In the genomic region with DNA sequence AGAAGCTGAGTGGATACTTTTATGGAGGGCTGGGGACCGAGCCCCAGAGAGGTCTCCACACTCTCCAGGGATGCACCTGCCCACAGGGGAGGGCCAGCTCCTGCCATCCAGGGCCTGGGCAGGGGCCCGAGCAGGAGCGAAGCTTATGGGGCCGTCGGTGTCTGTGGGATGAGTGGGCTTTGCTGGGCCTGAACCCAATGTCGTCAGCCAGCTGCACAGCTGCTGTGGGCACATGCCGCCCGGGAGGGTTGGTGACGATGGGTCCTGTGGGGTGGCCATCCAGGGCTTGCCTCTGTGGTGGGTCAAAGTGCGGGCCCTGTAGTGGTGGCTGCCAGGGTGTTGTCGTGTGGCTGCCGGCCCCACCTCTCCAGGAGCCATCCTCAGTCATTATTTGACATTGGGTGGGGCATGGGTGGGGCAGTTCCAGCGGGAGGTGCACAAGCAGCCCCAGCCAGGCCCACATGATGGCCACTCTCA, we compare ENCODE assay signal across 25 cellular contexts.
DNase-seq lines count a peak whose midpoint lies in the region; ATAC-seq, FAIRE-seq and TF ChIP-seq lines count a peak whose summit lies in the region.
"Had no signal": no experiment of that assay in that cellular context is flagged by ENCODE, and none has a peak within 500 bp of the region (broad histone marks: within the 10 kb centered on the region; RNA-seq: fewer than 3 reads in every experiment).

No MANE protein-coding gene starts in this region.

- no peaks in the 10 kb centered on the region for H3K9me3 Mint-ChIP-seq in central memory CD8-positive, alpha-beta T cell
- H3K9me3 Mint-ChIP-seq: activated B cell treated with CpG ODN at 0.5 μM for 24 hours; activated CD8-positive, alpha-beta T cell treated with anti-CD3 and anti-CD28 coated beads for 36 hours; activated naive CD4-positive, alpha-beta T cell treated with anti-CD3 and anti-CD28 coated beads for 36 hours; T-cell had no signal

- H3K4me1 Mint-ChIP-seq in central memory CD8-positive, alpha-beta T cell, result no peaks in the 10 kb centered on the region
- H3K4me1 Mint-ChIP-seq: activated B cell treated with CpG ODN at 0.5 μM for 24 hours had no signal

- H3K36me3 Mint-ChIP-seq in central memory CD8-positive, alpha-beta T cell (ENCODE audit: insufficient read depth), result peaks cover 2% of the 10 kb centered on the region
- H3K36me3 Mint-ChIP-seq: T-cell had no signal

- in situ Hi-C loops in HepG2 (cut with HindIII; ENCODE audit: extremely low pct_ligation_motif_present, low pct_unique_long_range_greater_than_20kb), result loop anchor here (25.0 kb wide), 1 partner anchor 1278 kb away; a partner anchor contains a TSS

- DNase-seq in cardiac septum (ENCODE audit: low spot score), result peak; percentile 71
- DNase-seq in heart left ventricle, result no peak
- peak in 1 of 2 donors; percentile 8 for DNase-seq in central memory CD8-positive, alpha-beta T cell (ENCODE audit: low spot score in 2 of 2)
- DNase-seq in lung (ENCODE audit: low spot score), result peak; percentile 21
- DNase-seq in upper lobe of left lung, result peak; percentile 12 to 61
- DNase-seq in HepG2 (ENCODE audit: low spot score), result no peak
- DNase-seq in effector CD4-positive, alpha-beta T cell, result no peak
- DNase-seq: ACHN; activated B cell treated with CpG ODN at 0.5 μM for 24 hours; activated CD8-positive, alpha-beta T cell treated with anti-CD3 and anti-CD28 coated beads for 36 hours; activated naive CD4-positive, alpha-beta T cell treated with anti-CD3 and anti-CD28 coated beads for 36 hours; DMS53; foreskin keratinocyte; NCI-H1694 treated with DMSO at 0.1 percent for 48 hours; NCI-H526; occipital lobe; SJCRH30; transverse colon had no signal

- intact Hi-C loops in cardiac septum (cut with DNase I), result no loop called here
- intact Hi-C loops in heart left ventricle (cut with DNase I), result no loop called here
- intact Hi-C loops in HepG2 (cut with micrococcal nuclease; ENCODE audit: unreplicated experiment), result loop anchor here (10.0 kb wide), 1 partner anchor 1285 kb away; no protein-coding TSS in a partner anchor

- TF ChIP-seq EP300 in upper lobe of left lung (IDR thresholded peaks at IDR 0.05), result no peak
- no peak for TF ChIP-seq EP300 in HepG2 (IDR thresholded peaks at IDR 0.05; ENCODE audit: low read depth in 2 of 2, low read length in 2 of 2)
- no peak for TF ChIP-seq EP300 in HepG2 (CRISPR knock-in tag; IDR thresholded peaks at IDR 0.05; ENCODE audit: borderline replicate concordance)

- no TSS peak for BruUV-seq in HepG2 (replicated peaks; lab: Mats Ljungman, UMichigan)

- CTCF ChIA-PET in HepG2 (lab: Yijun Ruan, JAX; ENCODE audit: low intra/inter-chr PET ratio, low total read pairs), result no interaction called here

- TF ChIP-seq CTCF in heart left ventricle (IDR thresholded peaks at IDR 0.05), result no peak
- no peak for TF ChIP-seq CTCF in lung (IDR thresholded peaks at IDR 0.05; ENCODE audit: control extremely low read depth, extremely low read depth)
- no peak for TF ChIP-seq CTCF in upper lobe of left lung (IDR thresholded peaks at IDR 0.05)
- TF ChIP-seq CTCF in HepG2 (CRISPR knock-in tag; IDR thresholded peaks at IDR 0.05), result no peak

- H3K27me3 Mint-ChIP-seq in central memory CD8-positive, alpha-beta T cell, result peaks cover 11% of the 10 kb centered on the region
- H3K27me3 Mint-ChIP-seq: activated B cell treated with CpG ODN at 0.5 μM for 24 hours; activated CD8-positive, alpha-beta T cell treated with anti-CD3 and anti-CD28 coated beads for 36 hours; naive thymus-derived CD4-positive, alpha-beta T cell had no signal

- H3K9ac ChIP-seq in HepG2 (ENCODE audit: insufficient read depth, low read depth, low read length), result no peak overlapping the region

- ATAC-seq in heart left ventricle (no peak), lung (ENCODE audit: insufficient read depth, low FRiP score) (no peak), upper lobe of left lung (ENCODE audit: low FRiP score in 2 of 2) (peak; percentile 12 to 66), HepG2 (no peak), HG02588 (IDR thresholded peaks at IDR 0.05; ENCODE audit: unreplicated experiment) (no peak)
- peak; percentile 24 for ATAC-seq in central memory CD8-positive, alpha-beta T cell (replicated peaks; ENCODE audit: extremely low read depth, poor library complexity, severe bottlenecking)
- ATAC-seq: activated CD8-positive, alpha-beta T cell treated with anti-CD3 and anti-CD28 coated beads for 36 hours; body of pancreas; foreskin keratinocyte; naive thymus-derived CD4-positive, alpha-beta T cell had no signal

- no peak overlapping the region for H3K27ac Mint-ChIP-seq in central memory CD8-positive, alpha-beta T cell (ENCODE audit: low read depth)
- H3K27ac Mint-ChIP-seq: activated B cell treated with CpG ODN at 0.5 μM for 24 hours; activated CD8-positive, alpha-beta T cell treated with anti-CD3 and anti-CD28 coated beads for 36 hours; activated naive CD4-positive, alpha-beta T cell treated with anti-CD3 and anti-CD28 coated beads for 36 hours; T-cell had no signal

- H3K9me3 ChIP-seq in heart left ventricle (no peaks in the 10 kb centered on the region), lung (ENCODE audit: control insufficient read depth in 2 of 2, insufficient read depth in 1 of 2, low read length in 1 of 2) (peaks cover 0 to 2% of the 10 kb centered on the region in 2 donors), upper lobe of left lung (no peaks in the 10 kb centered on the region), HepG2 (ENCODE audit: low read length) (no peaks in the 10 kb centered on the region)
- H3K9me3 ChIP-seq: adrenal gland, body of pancreas, esophagus muscularis mucosa, SJCRH30, transverse colon had no signal

- no peak overlapping the region for H3K4me2 ChIP-seq in HepG2 (ENCODE audit: low read depth, low read length)

- no peak for TF ChIP-seq RAD21 in HepG2 (CRISPR knock-in tag; IDR thresholded peaks at IDR 0.05)

- no peak overlapping the region for H3K4me3 Mint-ChIP-seq in central memory CD8-positive, alpha-beta T cell
- H3K4me3 Mint-ChIP-seq: activated B cell treated with CpG ODN at 0.5 μM for 24 hours; activated CD8-positive, alpha-beta T cell treated with anti-CD3 and anti-CD28 coated beads for 36 hours; activated naive CD4-positive, alpha-beta T cell treated with anti-CD3 and anti-CD28 coated beads for 36 hours; naive thymus-derived CD4-positive, alpha-beta T cell; T-cell had no signal

- no peaks in the 10 kb centered on the region for H4K20me1 ChIP-seq in HepG2 (ENCODE audit: insufficient read depth, low read length)

- H3K4me3 ChIP-seq in heart left ventricle (no peak overlapping the region), lung (no peak overlapping the region), upper lobe of left lung (no peak overlapping the region), HepG2 (replicated peaks in 1 of 3; ENCODE audit: insufficient read depth in 1 of 3, low read depth in 2 of 3, low read length in 3 of 3) (no peak overlapping the region)
- H3K4me3 ChIP-seq: adrenal gland, body of pancreas, esophagus muscularis mucosa, SJCRH30, skin epidermis, transverse colon had no signal

- FAIRE-seq in HepG2 (lab: Jason Lieb, UNC), result no peak

- no peak overlapping the region for H2AFZ ChIP-seq in HepG2 (ENCODE audit: low read length)

- H3K4me1 ChIP-seq in heart left ventricle (no peaks in the 10 kb centered on the region), lung (ENCODE audit: control insufficient read depth in 2 of 2, insufficient read depth in 2 of 2, low read length in 2 of 2) (no peaks in the 10 kb centered on the region), upper lobe of left lung (no peaks in the 10 kb centered on the region), HepG2 (ENCODE audit: insufficient read depth, low read length) (no peaks in the 10 kb centered on the region)
- H3K4me1 ChIP-seq: adrenal gland, body of pancreas, esophagus muscularis mucosa, foreskin keratinocyte, SJCRH30, transverse colon had no signal

- no peaks in the 10 kb centered on the region for H3K79me2 ChIP-seq in HepG2 (ENCODE audit: insufficient read depth, low read length)

- H3K36me3 ChIP-seq in heart left ventricle (no peaks in the 10 kb centered on the region), lung (ENCODE audit: control insufficient read depth in 2 of 2, insufficient read depth in 2 of 2, low read length in 2 of 2) (no peaks in the 10 kb centered on the region), upper lobe of left lung (no peaks in the 10 kb centered on the region), HepG2 (replicated peaks in 1 of 2; ENCODE audit: control insufficient read depth in 1 of 2, insufficient read depth in 2 of 2, low read length in 2 of 2) (no peaks in the 10 kb centered on the region)
- H3K36me3 ChIP-seq: adrenal gland, esophagus muscularis mucosa, SJCRH30, transverse colon had no signal

- 87 to 93% (median 89%) methylated on average over 10 to 13 of the region's 13 CpGs for WGBS in heart left ventricle, 4 donors
- 89 to 92% methylated on average over 13 of the region's 13 CpGs for WGBS in lung, 2 donors
- WGBS in upper lobe of left lung, 2 donors, result 80 to 92% methylated on average over 5 to 11 of the region's 13 CpGs
- 0% methylated on average over 1 of the region's 13 CpGs for WGBS in HepG2 (ENCODE audit: low lambda C conversion rate)

- H3K27me3 ChIP-seq in heart left ventricle (peaks cover 0 to 5% (median 0%) of the 10 kb centered on the region in 9 donors), lung (ENCODE audit: control insufficient read depth, insufficient read depth) (no peaks in the 10 kb centered on the region), upper lobe of left lung (no peaks in the 10 kb centered on the region), HepG2 (ENCODE audit: control insufficient read depth in 1 of 2, insufficient read depth in 2 of 2, low read length in 2 of 2) (peaks cover 1 to 36% of the 10 kb centered on the region in 2 experiments; a peak in 3 of 5 replicates)
- H3K27me3 ChIP-seq: adrenal gland, body of pancreas, foreskin keratinocyte, SJCRH30 had no signal

- no peak overlapping the region for H3K27ac ChIP-seq in heart left ventricle
- no peak overlapping the region for H3K27ac ChIP-seq in lung (ENCODE audit: low read depth in 1 of 2, low read length in 1 of 2)
- H3K27ac ChIP-seq in upper lobe of left lung, result no peak overlapping the region
- H3K27ac ChIP-seq in HepG2 (ENCODE audit: extremely low read length, insufficient read depth, low read length), result no peak overlapping the region
- H3K27ac ChIP-seq: adrenal gland, body of pancreas, esophagus muscularis mucosa, foreskin keratinocyte, SJCRH30, skin epidermis, transverse colon had no signal

- POLR2A ChIA-PET in HepG2 (lab: Yijun Ruan, JAX), result no interaction called here

- TF ChIP-seq POLR2A in heart left ventricle (IDR thresholded peaks at IDR 0.05), result no peak
- no peak for TF ChIP-seq POLR2A in upper lobe of left lung (IDR thresholded peaks at IDR 0.05)
- TF ChIP-seq POLR2A in HepG2 (IDR thresholded peaks at IDR 0.05; ENCODE audit: insufficient read depth in 1 of 2, low read depth in 2 of 2, low read length in 2 of 2), result no peak

TF ChIP-seq in HepG2, 621 proteins besides CTCF, POLR2A, EP300 and RAD21 (continues in another document):
- TF ChIP-seq HES4 (CRISPR knock-in tag; IDR thresholded peaks at IDR 0.05; ENCODE audit: borderline replicate concordance) (no peak), ZNF326 (CRISPR knock-in tag; IDR thresholded peaks at IDR 0.05; ENCODE audit: borderline replicate concordance) (no peak), ZBTB7B (CRISPR knock-in tag; IDR thresholded peaks at IDR 0.05) (no peak), JUN (CRISPR knock-in tag; IDR thresholded peaks at IDR 0.05) (no peak)

Comparison
In these comparisons a context has a peak if more than half of its experiments do, and no peak if none do; other contexts are left out.
1. DNase-seq: peak in cardiac septum (single experiment), lung (single experiment) and upper lobe of left lung (2 of 2); none in heart left ventricle (0 of 5), HepG2 (single experiment) and effector CD4-positive, alpha-beta T cell (single experiment).
2. ATAC-seq: peak in central memory CD8-positive, alpha-beta T cell (single experiment) and upper lobe of left lung (2 of 2); none in heart left ventricle (0 of 4), lung (single experiment), HepG2 (single experiment) and HG02588 (single experiment).